ENCODE assay signal across 14 cellular contexts in genomic region chr2:43266692-43267091, GRCh38. TPM values are rescaled to one million over a fixed set of nuclear protein-coding genes. Genes with fewer than 3 reads are reported as not detected.
DNase-seq lines count a peak whose midpoint lies in the region; TF ChIP-seq lines count a peak whose summit lies in the region.
"Had no signal": no experiment of that assay in that cellular context is flagged by ENCODE, and none has a peak within 500 bp of the region (broad histone marks: within the 10 kb centered on the region; RNA-seq: fewer than 3 reads in every experiment).

No MANE protein-coding gene starts in this region.

- CTCF ChIA-PET in activated naive CD4-positive, alpha-beta T cell treated with anti-CD3 and anti-CD28 coated beads, Interleukin-2, amount 10 ng/mL, durations not matched to agents 7 days and 5 days (lab: Charles Lee), result interaction anchor here (0.7 kb wide), 1 partner anchor 217 kb away, joined by 3 read pairs; no protein-coding TSS in a partner anchor

- H3K9me3 Mint-ChIP-seq in activated naive CD4-positive, alpha-beta T cell treated with anti-CD3 and anti-CD28 coated beads, Interleukin-2, amount 10 ng/mL, durations not matched to agents 7 days and 5 days, result no peaks in the 10 kb centered on the region
- H3K9me3 Mint-ChIP-seq in endothelial cell (ENCODE audit: unreplicated experiment) (no peaks in the 10 kb centered on the region), nephron progenitor cell (no peaks in the 10 kb centered on the region)
- H3K9me3 Mint-ChIP-seq in activated naive CD8-positive, alpha-beta T cell treated with anti-CD3 and anti-CD28 coated beads for 36 hours, result no peaks in the 10 kb centered on the region
- H3K9me3 Mint-ChIP-seq: activated naive CD8-positive, alpha-beta T cell treated with anti-CD3 and anti-CD28 coated beads, Interleukin-2, amount 10 ng/mL, durations not matched to agents 7 days and 5 days; IgD-negative memory B cell had no signal

- H3K27me3 Mint-ChIP-seq in activated naive CD4-positive, alpha-beta T cell treated with anti-CD3 and anti-CD28 coated beads, Interleukin-2, amount 10 ng/mL, durations not matched to agents 7 days and 5 days, result no peaks in the 10 kb centered on the region
- H3K27me3 Mint-ChIP-seq in endothelial cell (ENCODE audit: unreplicated experiment) (peaks cover 8% of the 10 kb centered on the region), nephron progenitor cell (ENCODE audit: low read depth, poor library complexity) (peaks cover 2% of the 10 kb centered on the region)
- no peaks in the 10 kb centered on the region for H3K27me3 Mint-ChIP-seq in activated naive CD8-positive, alpha-beta T cell treated with anti-CD3 and anti-CD28 coated beads for 36 hours
- H3K27me3 Mint-ChIP-seq: activated naive CD8-positive, alpha-beta T cell treated with anti-CD3 and anti-CD28 coated beads, Interleukin-2, amount 10 ng/mL, durations not matched to agents 7 days and 5 days; IgD-negative memory B cell had no signal

- H3K36me3 Mint-ChIP-seq in activated naive CD4-positive, alpha-beta T cell treated with anti-CD3 and anti-CD28 coated beads, Interleukin-2, amount 10 ng/mL, durations not matched to agents 7 days and 5 days, result peaks cover 2% of the 10 kb centered on the region
- no peaks in the 10 kb centered on the region for H3K36me3 Mint-ChIP-seq in endothelial cell (ENCODE audit: low read depth, unreplicated experiment)
- H3K36me3 Mint-ChIP-seq in nephron progenitor cell (ENCODE audit: low read depth), result peaks cover 14% of the 10 kb centered on the region
- H3K36me3 Mint-ChIP-seq in activated naive CD8-positive, alpha-beta T cell treated with anti-CD3 and anti-CD28 coated beads for 36 hours, result peaks cover 2% of the 10 kb centered on the region

- peak overlapping the region; percentile 67 for H3K27ac Mint-ChIP-seq in activated naive CD4-positive, alpha-beta T cell treated with anti-CD3 and anti-CD28 coated beads, Interleukin-2, amount 10 ng/mL, durations not matched to agents 7 days and 5 days
- H3K27ac Mint-ChIP-seq in endothelial cell (ENCODE audit: unreplicated experiment), result no peak overlapping the region
- peak overlapping the region; percentile 94 for H3K27ac Mint-ChIP-seq in nephron progenitor cell
- H3K27ac Mint-ChIP-seq in activated naive CD8-positive, alpha-beta T cell treated with anti-CD3 and anti-CD28 coated beads for 36 hours, result no peak overlapping the region
- H3K27ac Mint-ChIP-seq: activated naive CD8-positive, alpha-beta T cell treated with anti-CD3 and anti-CD28 coated beads, Interleukin-2, amount 10 ng/mL, durations not matched to agents 7 days and 5 days; IgD-negative memory B cell had no signal

- H3K4me1 Mint-ChIP-seq in activated naive CD4-positive, alpha-beta T cell treated with anti-CD3 and anti-CD28 coated beads, Interleukin-2, amount 10 ng/mL, durations not matched to agents 7 days and 5 days, result no peaks in the 10 kb centered on the region
- peaks cover 29% of the 10 kb centered on the region for H3K4me1 Mint-ChIP-seq in endothelial cell (ENCODE audit: unreplicated experiment)
- H3K4me1 Mint-ChIP-seq in nephron progenitor cell, result peaks cover 58% of the 10 kb centered on the region
- peaks cover 2% of the 10 kb centered on the region for H3K4me1 Mint-ChIP-seq in activated naive CD8-positive, alpha-beta T cell treated with anti-CD3 and anti-CD28 coated beads for 36 hours
- H3K4me1 Mint-ChIP-seq: IgD-negative memory B cell had no signal

- no peak for TF ChIP-seq CTCF in endothelial cell (IDR thresholded peaks at IDR 0.05; ENCODE audit: unreplicated experiment)
- TF ChIP-seq CTCF in nephron progenitor cell (IDR thresholded peaks at IDR 0.05), result no peak

- no peak for DNase-seq in activated naive CD4-positive, alpha-beta T cell treated with anti-CD3 and anti-CD28 coated beads, Interleukin-2, amount 10 ng/mL, durations not matched to agents 7 days and 5 days
- DNase-seq in activated naive CD4-positive, alpha-beta T cell treated with Interleukin-2 at 50 U/mL for 16 hours, result no peak
- no peak for DNase-seq in endothelial cell (ENCODE audit: low spot score)
- no peak for DNase-seq in nephron progenitor cell
- DNase-seq in cerebellar nuclear complex (lab: John Stamatoyannopoulos, UW), result no peak
- DNase-seq in activated effector memory CD4-positive, alpha-beta T cell treated with anti-CD3 and anti-CD28 coated beads, Interleukin-2, amount 50 U/mL, for 16 hours, result no peak
- DNase-seq in activated naive CD8-positive, alpha-beta T cell treated with anti-CD3 and anti-CD28 coated beads for 36 hours, result no peak
- no peak for DNase-seq in NCI-H748 (lab: John Stamatoyannopoulos, UW; ENCODE audit: unreplicated experiment)
- DNase-seq: activated CD4-positive, alpha-beta T cell treated with anti-CD3 and anti-CD28 coated beads, Interleukin-2, amount 50 U/mL, for 4 hours; activated naive CD8-positive, alpha-beta T cell treated with anti-CD3 and anti-CD28 coated beads, Interleukin-2, amount 10 ng/mL, durations not matched to agents 7 days and 5 days; effector CD8-positive, alpha-beta T cell; NCI-H226; SW 1271 had no signal

- H3K4me3 Mint-ChIP-seq in activated naive CD4-positive, alpha-beta T cell treated with anti-CD3 and anti-CD28 coated beads, Interleukin-2, amount 10 ng/mL, durations not matched to agents 7 days and 5 days, result no peak overlapping the region
- H3K4me3 Mint-ChIP-seq in endothelial cell (ENCODE audit: unreplicated experiment), result peak overlapping the region; percentile 29
- H3K4me3 Mint-ChIP-seq in nephron progenitor cell, result no peak overlapping the region
- no peak overlapping the region for H3K4me3 Mint-ChIP-seq in activated naive CD8-positive, alpha-beta T cell treated with anti-CD3 and anti-CD28 coated beads for 36 hours
- H3K4me3 Mint-ChIP-seq: activated naive CD8-positive, alpha-beta T cell treated with anti-CD3 and anti-CD28 coated beads, Interleukin-2, amount 10 ng/mL, durations not matched to agents 7 days and 5 days had no signal

RNA-seq across cellular contexts. Expression of gene ZFP36L2, which starts 40.3 kb away (rescaled TPM):
- total RNA-seq in endothelial cell (ENCODE audit: unreplicated experiment), result 72.1 TPM
- 10 to 100 TPM; 58.2 to 58.4 TPM for total RNA-seq in activated naive CD8-positive, alpha-beta T cell treated with anti-CD3 and anti-CD28 coated beads for 36 hours

Comparison
In these comparisons a context has a peak if more than half of its experiments do, and no peak if none do; other contexts are left out.
1. H3K27ac Mint-ChIP-seq: peak in activated naive CD4-positive, alpha-beta T cell treated with anti-CD3 and anti-CD28 coated beads, Interleukin-2, amount 10 ng/mL, durations not matched to agents 7 days and 5 days (single experiment) and nephron progenitor cell (single experiment); none in endothelial cell (single experiment) and activated naive CD8-positive, alpha-beta T cell treated with anti-CD3 and anti-CD28 coated beads for 36 hours (single experiment).